Comparison of ENCODE assay signal across 8 cellular contexts in genomic region chr15:88258021-88258641, GRCh38. TPM values are rescaled to one million over a fixed set of nuclear protein-coding genes. Genes with fewer than 3 reads are reported as not detected.
A peak's percentile ranks its signal among the peaks of the same experiment; 100 is the strongest.
DNase-seq lines count a peak whose midpoint lies in the region; ATAC-seq lines count a peak whose summit lies in the region.

No MANE protein-coding gene starts in this region.

- CTCF ChIA-PET in activated CD4-positive, alpha-beta T cell treated with anti-CD3 and anti-CD28 coated beads, Interleukin-2, amount 10 ng/mL, durations not matched to agents 7 days and 5 days (lab: Charles Lee), result no interaction called here

- no peak overlapping the region for H3K4me3 Mint-ChIP-seq in activated CD4-positive, alpha-beta T cell treated with anti-CD3 and anti-CD28 coated beads, Interleukin-2, amount 10 ng/mL, durations not matched to agents 7 days and 5 days
- H3K4me3 Mint-ChIP-seq in stimulated activated naive CD8-positive, alpha-beta T cell treated with anti-CD3 and anti-CD28 coated beads, Interleukin-15, Interleukin-2, amounts not matched to agents 100 ng/mL and 50 ng/mL, for 24 hours, result peak overlapping the region; percentile 73

- no peaks in the 10 kb centered on the region for H3K36me3 Mint-ChIP-seq in activated CD4-positive, alpha-beta T cell treated with anti-CD3 and anti-CD28 coated beads, Interleukin-2, amount 10 ng/mL, durations not matched to agents 7 days and 5 days (ENCODE audit: low read depth)
- H3K36me3 Mint-ChIP-seq in stimulated activated naive CD8-positive, alpha-beta T cell treated with anti-CD3 and anti-CD28 coated beads, Interleukin-15, Interleukin-2, amounts not matched to agents 100 ng/mL and 50 ng/mL, for 24 hours (ENCODE audit: low read depth), result no peaks in the 10 kb centered on the region

- H3K27ac Mint-ChIP-seq in activated CD4-positive, alpha-beta T cell treated with anti-CD3 and anti-CD28 coated beads, Interleukin-2, amount 10 ng/mL, durations not matched to agents 7 days and 5 days, result no peak overlapping the region
- H3K27ac Mint-ChIP-seq in stimulated activated naive CD8-positive, alpha-beta T cell treated with anti-CD3 and anti-CD28 coated beads, Interleukin-15, Interleukin-2, amounts not matched to agents 100 ng/mL and 50 ng/mL, for 24 hours, result no peak overlapping the region

- DNase-seq in activated CD4-positive, alpha-beta T cell treated with anti-CD3 and anti-CD28 coated beads for 48 hours, result peak; percentile 42
- no peak for DNase-seq in activated CD4-positive, alpha-beta T cell treated with anti-CD3 and anti-CD28 coated beads, Interleukin-2, amount 10 ng/mL, durations not matched to agents 7 days and 5 days
- DNase-seq in SK-MEL-5 (ENCODE audit: low read depth, low spot score) (peak; percentile 74), head of caudate nucleus (peak in 41 of 42 donors; percentile 36 to 88 (median 66)), epidermal melanocyte (ENCODE audit: insufficient read length, low spot score) (no peak)

- peaks cover 70% of the 10 kb centered on the region for H3K27me3 Mint-ChIP-seq in activated CD4-positive, alpha-beta T cell treated with anti-CD3 and anti-CD28 coated beads, Interleukin-2, amount 10 ng/mL, durations not matched to agents 7 days and 5 days
- peaks cover 69% of the 10 kb centered on the region for H3K27me3 Mint-ChIP-seq in stimulated activated naive CD8-positive, alpha-beta T cell treated with anti-CD3 and anti-CD28 coated beads, Interleukin-15, Interleukin-2, amounts not matched to agents 100 ng/mL and 50 ng/mL, for 24 hours

- POLR2A ChIA-PET in activated CD4-positive, alpha-beta T cell treated with anti-CD3 and anti-CD28 coated beads, Interleukin-2, amount 10 ng/mL, durations not matched to agents 7 days and 5 days (lab: Charles Lee), result interaction anchor here (0.6 kb wide), 1 partner anchor 13 kb away, joined by 3 read pairs; no protein-coding TSS in a partner anchor

- no peak for ATAC-seq in HG03457 (IDR thresholded peaks at IDR 0.05; ENCODE audit: unreplicated experiment)
- ATAC-seq in GM19328 (IDR thresholded peaks at IDR 0.05; ENCODE audit: unreplicated experiment), result no peak

- peaks cover 17% of the 10 kb centered on the region for H3K4me1 Mint-ChIP-seq in activated CD4-positive, alpha-beta T cell treated with anti-CD3 and anti-CD28 coated beads, Interleukin-2, amount 10 ng/mL, durations not matched to agents 7 days and 5 days
- H3K4me1 Mint-ChIP-seq in stimulated activated naive CD8-positive, alpha-beta T cell treated with anti-CD3 and anti-CD28 coated beads, Interleukin-15, Interleukin-2, amounts not matched to agents 100 ng/mL and 50 ng/mL, for 24 hours (ENCODE audit: low read depth), result peaks cover 29% of the 10 kb centered on the region

- no peaks in the 10 kb centered on the region for H3K9me3 Mint-ChIP-seq in activated CD4-positive, alpha-beta T cell treated with anti-CD3 and anti-CD28 coated beads, Interleukin-2, amount 10 ng/mL, durations not matched to agents 7 days and 5 days
- no peaks in the 10 kb centered on the region for H3K9me3 Mint-ChIP-seq in stimulated activated naive CD8-positive, alpha-beta T cell treated with anti-CD3 and anti-CD28 coated beads, Interleukin-15, Interleukin-2, amounts not matched to agents 100 ng/mL and 50 ng/mL, for 24 hours

- intact Hi-C loops in head of caudate nucleus (cut with DNase I), result loop anchor here (10.0 kb wide), 1 partner anchor 1343 kb away; no protein-coding TSS in a partner anchor

- in situ Hi-C loops in SK-MEL-5 (cut with HindIII; ENCODE audit: low pct_unique_long_range_greater_than_20kb, low sequenced_read_pairs), result no loop called here

RNA-seq across cellular contexts. Expression of gene NTRK3, which starts 1.6 kb away (rescaled TPM):
- total RNA-seq in activated CD4-positive, alpha-beta T cell treated with anti-CD3 and anti-CD28 coated beads, Interleukin-2, amount 10 ng/mL, durations not matched to agents 7 days and 5 days, result not detected
- 0.05 TPM in 1 of 2 replicates, not detected in the other for total RNA-seq in SK-MEL-5 (2014; rRNA removed; shearing (Covaris generic))
- 0.08 and 0.35 TPM in 2 replicates for polyA plus RNA-seq in SK-MEL-5 (2015; cell fraction: cytosol; rRNA removed)
- polyA plus RNA-seq in SK-MEL-5 (2015; cell fraction: nucleus; rRNA removed), result 0.33 and 1.5 TPM in 2 replicates

Comparison
In these comparisons a context has a peak if more than half of its experiments do, and no peak if none do; other contexts are left out.
1. DNase-seq: peak in activated CD4-positive, alpha-beta T cell treated with anti-CD3 and anti-CD28 coated beads for 48 hours (single experiment), SK-MEL-5 (single experiment) and head of caudate nucleus (41 of 42); none in activated CD4-positive, alpha-beta T cell treated with anti-CD3 and anti-CD28 coated beads, Interleukin-2, amount 10 ng/mL, durations not matched to agents 7 days and 5 days (single experiment) and epidermal melanocyte (single experiment).